Comparison of ENCODE assay signal across 13 cellular contexts in genomic region chr19:47105874-47106273, GRCh38. TPM values are rescaled to one million over a fixed set of nuclear protein-coding genes. Genes with fewer than 3 reads are reported as not detected.
DNase-seq lines count a peak whose midpoint lies in the region; ATAC-seq and TF ChIP-seq lines count a peak whose summit lies in the region.
"Had no signal": no experiment of that assay in that cellular context is flagged by ENCODE, and none has a peak within 500 bp of the region (broad histone marks: within the 10 kb centered on the region; RNA-seq: fewer than 3 reads in every experiment).

No MANE protein-coding gene starts in this region.

- no peaks in the 10 kb centered on the region for H3K9me3 Mint-ChIP-seq in neural progenitor cell
- H3K9me3 Mint-ChIP-seq: central memory CD8-positive, alpha-beta T cell had no signal

- no peak overlapping the region for H2AFZ ChIP-seq in neural progenitor cell (replicated peaks)

- peak overlapping the region; percentile 29 for H3K27ac Mint-ChIP-seq in neural progenitor cell

- no peak for ATAC-seq in GM18870 (IDR thresholded peaks at IDR 0.05; ENCODE audit: unreplicated experiment)
- ATAC-seq in GM19328 (IDR thresholded peaks at IDR 0.05; ENCODE audit: unreplicated experiment) = no peak

- no peak overlapping the region for H3K4me3 Mint-ChIP-seq in neural progenitor cell
- H3K4me3 Mint-ChIP-seq: central memory CD8-positive, alpha-beta T cell had no signal

- no peak for TF ChIP-seq CTCF in 22Rv1 (IDR thresholded peaks at IDR 0.05)
- TF ChIP-seq CTCF in HEK293 (tag by site-specific recombination; IDR thresholded peaks at IDR 0.05) = no peak
- TF ChIP-seq CTCF in neural progenitor cell (IDR thresholded peaks at IDR 0.05) = no peak

- peaks cover 61% of the 10 kb centered on the region for H3K4me1 Mint-ChIP-seq in neural progenitor cell

- H3K4me3 ChIP-seq in HEK293 (ENCODE audit: low read depth, low read length) = no peak overlapping the region
- H3K4me3 ChIP-seq in neural progenitor cell = no peak overlapping the region

- H3K36me3 ChIP-seq in HEK293 (ENCODE audit: control insufficient read depth in 2 of 2, insufficient read depth in 1 of 2, low read length in 2 of 2) (peaks cover 21 to 58% of the 10 kb centered on the region in 2 experiments), neural progenitor cell (no peaks in the 10 kb centered on the region)

- H4K20me1 ChIP-seq in neural progenitor cell (ENCODE audit: low read depth) = peaks cover 50% of the 10 kb centered on the region

- no peaks in the 10 kb centered on the region for H3K9me3 ChIP-seq in HEK293 (ENCODE audit: control insufficient read depth, insufficient read depth, low read depth, low read length)
- no peaks in the 10 kb centered on the region for H3K9me3 ChIP-seq in neural progenitor cell (ENCODE audit: low read depth)

- H3K79me2 ChIP-seq in neural progenitor cell (ENCODE audit: low read depth) = peaks cover 100% of the 10 kb centered on the region

- H3F3A ChIP-seq in neural progenitor cell (ENCODE audit: low read depth) = peaks cover 10% of the 10 kb centered on the region

- H3K9ac ChIP-seq in neural progenitor cell = no peak overlapping the region

- no peaks in the 10 kb centered on the region for H3K27me3 Mint-ChIP-seq in neural progenitor cell (ENCODE audit: insufficient read depth, low read depth)
- H3K27me3 Mint-ChIP-seq: central memory CD8-positive, alpha-beta T cell had no signal

- peak overlapping the region; percentile 100; the same call in 1 of the 2 replicates for H3K27ac ChIP-seq in 22Rv1
- no peak overlapping the region; the same call in 1 of the 2 replicates for H3K27ac ChIP-seq in HEK293 (ENCODE audit: extremely low read depth, low read depth, low read length)
- peak overlapping the region; percentile 77 for H3K27ac ChIP-seq in cingulate gyrus (ENCODE audit: low read depth, low read length)
- no peak overlapping the region for H3K27ac ChIP-seq in neural progenitor cell

- POLR2A ChIA-PET in HEK293 (lab: Yijun Ruan, JAX) = interaction anchor here (1.2 to 1.6 kb wide), 2 partner anchors 26 to 50 kb away, joined by 3 to 12 read pairs; no protein-coding TSS in a partner anchor

- CTCF ChIA-PET in HEK293 (lab: Yijun Ruan, JAX) = interaction anchor here (1.2 to 1.4 kb wide), 4 partner anchors 17 to 138 kb away, joined by 3 to 6 read pairs (median 5); no protein-coding TSS in a partner anchor

- no peaks in the 10 kb centered on the region for H3K27me3 ChIP-seq in neural progenitor cell

- no peak overlapping the region for H3K4me2 ChIP-seq in neural progenitor cell

- H3K36me3 Mint-ChIP-seq in neural progenitor cell = peaks cover 20% of the 10 kb centered on the region

- no peak for DNase-seq in neural progenitor cell (ENCODE audit: low spot score)
- no peak for DNase-seq in HT-29 (ENCODE audit: low spot score)
- no peak for DNase-seq in NCI-H1694 treated with DMSO at 0.1 percent for 48 hours (lab: John Stamatoyannopoulos, UW)
- DNase-seq: foreskin fibroblast, HCEC 1CT, NCI-H1048, NCI-H748 treated with DMSO at 0.1 percent for 48 hours had no signal

- peaks cover 33% of the 10 kb centered on the region for H3K4me1 ChIP-seq in HEK293 (ENCODE audit: control insufficient read depth, insufficient read depth, low read length)
- peaks cover 32% of the 10 kb centered on the region for H3K4me1 ChIP-seq in neural progenitor cell

TF ChIP-seq in HEK293, 187 proteins besides CTCF, POLR2A, EP300 and RAD21:
- TF ChIP-seq ZNF664 (tag by site-specific recombination; IDR thresholded peaks at IDR 0.05) (peak; percentile 91), ZNF624 (tag by site-specific recombination; IDR thresholded peaks at IDR 0.05) (no peak)
TF ChIP-seq in HEK293: peak in this region for 1.

RNA-seq across cellular contexts. Expression of gene ZC3H4, which starts 7.7 kb away (rescaled TPM):
- 19.1 and 29.1 TPM in 2 replicates for total RNA-seq in neural progenitor cell (ENCODE audit: low replicate concordance)
- 27.5 and 36.7 TPM in 2 replicates for total RNA-seq in HT-29 (2014; rRNA removed; shearing (Covaris generic))

RNA-seq across cellular contexts. Expression of gene SAE1, which starts 24.8 kb away (rescaled TPM):
- 258 and 305 TPM in 2 replicates for total RNA-seq in neural progenitor cell (ENCODE audit: low replicate concordance)
- 220 and 231 TPM in 2 replicates for total RNA-seq in HT-29 (2014; rRNA removed; shearing (Covaris generic))

RNA-seq across cellular contexts. Expression of gene TMEM160, which starts 57.5 kb away (rescaled TPM):
- 8.0 and 66.2 TPM in 2 replicates for total RNA-seq in neural progenitor cell (ENCODE audit: low replicate concordance)
- total RNA-seq in HT-29 (2014; rRNA removed; shearing (Covaris generic)) = 261 and 277 TPM in 2 replicates

Comparison
In these comparisons a context has a peak if more than half of its experiments do, and no peak if none do; other contexts are left out.
1. H3K27ac ChIP-seq: peak in 22Rv1 (single experiment) and cingulate gyrus (single experiment); none in HEK293 (single experiment) and neural progenitor cell (single experiment).